1 cellular context compared by ENCODE assay signal in genomic region chr19:3411636-3412035, GRCh38.
TF ChIP-seq lines count a peak whose summit lies in the region.

No MANE protein-coding gene starts in this region.

TF ChIP-seq in HepG2, 621 proteins besides CTCF, POLR2A, EP300 and RAD21 (continued from another document and continues in another):
- TF ChIP-seq AHDC1 (CRISPR knock-in tag; IDR thresholded peaks at IDR 0.05; ENCODE audit: borderline replicate concordance), result no peak; the same call in 1 of the 2 replicates
- TF ChIP-seq EED (CRISPR knock-in tag; IDR thresholded peaks at IDR 0.05), result no peak
- TF ChIP-seq ZNF281 (CRISPR knock-in tag; IDR thresholded peaks at IDR 0.05; ENCODE audit: borderline replicate concordance), result no peak
- no peak; the same call in 1 of the 2 replicates for TF ChIP-seq MAX (IDR thresholded peaks at IDR 0.05)
- TF ChIP-seq NBN (conservative IDR thresholded peaks at IDR 0.05), result no peak
- peak; percentile 63 for TF ChIP-seq ZBTB7B (CRISPR knock-in tag; IDR thresholded peaks at IDR 0.05)
- TF ChIP-seq LCORL (IDR thresholded peaks at IDR 0.05), result no peak
- TF ChIP-seq LCORL (CRISPR knock-in tag; IDR thresholded peaks at IDR 0.05), result peak; percentile 80
- TF ChIP-seq HMGXB4 (CRISPR knock-in tag; IDR thresholded peaks at IDR 0.05; ENCODE audit: borderline replicate concordance in 1 of 2, low read depth in 1 of 2), result no peak
- TF ChIP-seq HOXA3 (CRISPR knock-in tag; IDR thresholded peaks at IDR 0.05), result peak; percentile 78; the same call in 1 of the 2 replicates
- no peak for TF ChIP-seq FOXP1 (IDR thresholded peaks at IDR 0.05)
- peak; percentile 33; the same call in 1 of the 2 replicates for TF ChIP-seq FOXP1 (CRISPR knock-in tag; IDR thresholded peaks at IDR 0.05)
- TF ChIP-seq BHLHE40 (IDR thresholded peaks at IDR 0.05; ENCODE audit: low read length), result no peak; the same call in 1 of the 2 replicates
- peak; percentile 67 for TF ChIP-seq MYC (CRISPR knock-in tag; IDR thresholded peaks at IDR 0.05; ENCODE audit: borderline replicate concordance)
- TF ChIP-seq SOX13 (IDR thresholded peaks at IDR 0.05), result no peak
- peak in 1 of 2 experiments; percentile 11; a peak in 1 of 4 replicates for TF ChIP-seq SOX13 (CRISPR knock-in tag; conservative IDR thresholded peaks at IDR 0.05 in 1 of 2, IDR thresholded peaks at IDR 0.05 in 1 of 2)
- no peak for TF ChIP-seq MEIS1 (CRISPR knock-in tag; IDR thresholded peaks at IDR 0.05; ENCODE audit: borderline replicate concordance)
- TF ChIP-seq, protein P1, sequence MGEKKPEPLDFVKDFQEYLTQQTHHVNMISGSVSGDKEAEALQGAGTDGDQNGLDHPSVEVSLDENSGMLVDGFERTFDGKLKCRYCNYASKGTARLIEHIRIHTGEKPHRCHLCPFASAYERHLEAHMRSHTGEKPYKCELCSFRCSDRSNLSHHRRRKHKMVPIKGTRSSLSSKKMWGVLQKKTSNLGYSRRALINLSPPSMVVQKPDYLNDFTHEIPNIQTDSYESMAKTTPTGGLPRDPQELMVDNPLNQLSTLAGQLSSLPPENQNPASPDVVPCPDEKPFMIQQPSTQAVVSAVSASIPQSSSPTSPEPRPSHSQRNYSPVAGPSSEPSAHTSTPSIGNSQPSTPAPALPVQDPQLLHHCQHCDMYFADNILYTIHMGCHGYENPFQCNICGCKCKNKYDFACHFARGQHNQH (CRISPR knock-in tag; IDR thresholded peaks at IDR 0.05), result no peak
- TF ChIP-seq BRD4 (CRISPR knock-in tag; IDR thresholded peaks at IDR 0.05), result no peak
- TF ChIP-seq NFKBIZ (CRISPR knock-in tag; IDR thresholded peaks at IDR 0.05), result no peak
- no peak for TF ChIP-seq TSC22D2 (CRISPR knock-in tag; IDR thresholded peaks at IDR 0.05; ENCODE audit: borderline replicate concordance)
- TF ChIP-seq TEAD3 (CRISPR knock-in tag; optimal IDR thresholded peaks at IDR 0.05; ENCODE audit: borderline replicate concordance), result peak; percentile 37
- TF ChIP-seq ZNF260 (CRISPR knock-in tag; IDR thresholded peaks at IDR 0.05; ENCODE audit: borderline replicate concordance, low read depth), result no peak
- TF ChIP-seq ZBTB46 (CRISPR knock-in tag; IDR thresholded peaks at IDR 0.05; ENCODE audit: borderline replicate concordance), result no peak
- TF ChIP-seq ZNF614 (CRISPR knock-in tag; IDR thresholded peaks at IDR 0.05; ENCODE audit: borderline replicate concordance), result no peak
- TF ChIP-seq ZNF335 (CRISPR knock-in tag; IDR thresholded peaks at IDR 0.05), result no peak
- no peak for TF ChIP-seq RARG (CRISPR knock-in tag; IDR thresholded peaks at IDR 0.05; ENCODE audit: low read depth)
- TF ChIP-seq MAF1 (CRISPR knock-in tag; IDR thresholded peaks at IDR 0.05; ENCODE audit: borderline replicate concordance), result no peak
- peak; percentile 59; the same call in 1 of the 2 replicates for TF ChIP-seq FOXK1 (CRISPR knock-in tag; IDR thresholded peaks at IDR 0.05; ENCODE audit: borderline replicate concordance, low read depth)
- no peak for TF ChIP-seq KLF15 (CRISPR knock-in tag; IDR thresholded peaks at IDR 0.05; ENCODE audit: borderline replicate concordance)
- no peak for TF ChIP-seq YEATS2 (CRISPR knock-in tag; IDR thresholded peaks at IDR 0.05; ENCODE audit: borderline replicate concordance)
- no peak for TF ChIP-seq SATB2 (CRISPR knock-in tag; IDR thresholded peaks at IDR 0.05)
- TF ChIP-seq, protein P2, sequence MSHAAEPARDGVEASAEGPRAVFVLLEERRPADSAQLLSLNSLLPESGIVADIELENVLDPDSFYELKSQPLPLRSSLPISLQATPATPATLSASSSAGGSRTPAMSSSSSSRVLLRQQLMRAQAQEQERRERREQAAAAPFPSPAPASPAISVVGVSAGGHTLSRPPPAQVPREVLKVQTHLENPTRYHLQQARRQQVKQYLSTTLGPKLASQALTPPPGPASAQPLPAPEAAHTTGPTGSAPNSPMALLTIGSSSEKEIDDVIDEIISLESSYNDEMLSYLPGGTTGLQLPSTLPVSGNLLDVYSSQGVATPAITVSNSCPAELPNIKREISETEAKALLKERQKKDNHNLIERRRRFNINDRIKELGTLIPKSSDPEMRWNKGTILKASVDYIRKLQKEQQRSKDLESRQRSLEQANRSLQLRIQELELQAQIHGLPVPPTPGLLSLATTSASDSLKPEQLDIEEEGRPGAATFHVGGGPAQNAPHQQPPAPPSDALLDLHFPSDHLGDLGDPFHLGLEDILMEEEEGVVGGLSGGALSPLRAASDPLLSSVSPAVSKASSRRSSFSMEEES (CRISPR knock-in tag; IDR thresholded peaks at IDR 0.05), result peak; percentile 51; the same call in 1 of the 2 replicates
- peak; percentile 42; the same call in 1 of the 2 replicates for TF ChIP-seq NCOA2 (CRISPR knock-in tag; IDR thresholded peaks at IDR 0.05)
- TF ChIP-seq KMT2A (CRISPR knock-in tag; IDR thresholded peaks at IDR 0.05), result 0 out of 2 replicates have a peak, but pooled peaks have one; percentile 30
- TF ChIP-seq ZNF589 (CRISPR knock-in tag; conservative IDR thresholded peaks at IDR 0.05), result no peak
- TF ChIP-seq ZSCAN25 (CRISPR knock-in tag; IDR thresholded peaks at IDR 0.05), result no peak
- TF ChIP-seq TBL1XR1 (IDR thresholded peaks at IDR 0.05; ENCODE audit: borderline replicate concordance, low read length, partially characterized antibody), result peak; percentile 26
- no peak for TF ChIP-seq CSRNP1 (CRISPR knock-in tag; IDR thresholded peaks at IDR 0.05)
- no peak for TF ChIP-seq RBFOX2 (IDR thresholded peaks at IDR 0.05; ENCODE audit: low read depth, low read length)
- no peak for TF ChIP-seq NCOA1 (CRISPR knock-in tag; IDR thresholded peaks at IDR 0.05)
- TF ChIP-seq NFIB (CRISPR knock-in tag; IDR thresholded peaks at IDR 0.05; ENCODE audit: borderline replicate concordance), result no peak
- TF ChIP-seq ZSCAN5A (CRISPR knock-in tag; IDR thresholded peaks at IDR 0.05; ENCODE audit: borderline replicate concordance), result no peak
- TF ChIP-seq, protein P3, sequence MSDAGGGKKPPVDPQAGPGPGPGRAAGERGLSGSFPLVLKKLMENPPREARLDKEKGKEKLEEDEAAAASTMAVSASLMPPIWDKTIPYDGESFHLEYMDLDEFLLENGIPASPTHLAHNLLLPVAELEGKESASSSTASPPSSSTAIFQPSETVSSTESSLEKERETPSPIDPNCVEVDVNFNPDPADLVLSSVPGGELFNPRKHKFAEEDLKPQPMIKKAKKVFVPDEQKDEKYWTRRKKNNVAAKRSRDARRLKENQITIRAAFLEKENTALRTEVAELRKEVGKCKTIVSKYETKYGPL (CRISPR knock-in tag; IDR thresholded peaks at IDR 0.05), result no peak
- no peak for TF ChIP-seq SRSF1 (optimal IDR thresholded peaks at IDR 0.05; ENCODE audit: low read depth, low read length)
- 0 out of 2 replicates have a peak, but pooled peaks have one; percentile 20 for TF ChIP-seq ISL2 (CRISPR knock-in tag; IDR thresholded peaks at IDR 0.05)
- no peak for TF ChIP-seq HOXA7 (CRISPR knock-in tag; IDR thresholded peaks at IDR 0.05)
- TF ChIP-seq ZNF124 (CRISPR knock-in tag; IDR thresholded peaks at IDR 0.05), result no peak
